18 cellular contexts compared by ENCODE assay signal in genomic region chrX:109312757-109313156, GRCh38.
DNase-seq lines count a peak whose midpoint lies in the region; ATAC-seq and TF ChIP-seq lines count a peak whose summit lies in the region.
"Had no signal": no experiment of that assay in that cellular context is flagged by ENCODE, and none has a peak within 500 bp of the region (broad histone marks: within the 10 kb centered on the region; RNA-seq: fewer than 3 reads in every experiment).

No MANE protein-coding gene starts in this region.

- ATAC-seq in GM18870 (IDR thresholded peaks at IDR 0.05; ENCODE audit: unreplicated experiment): no peak

- H3K27me3 ChIP-seq in breast epithelium: peaks cover 0 to 33% of the 10 kb centered on the region in 2 donors
- H3K27me3 ChIP-seq in brain microvascular endothelial cell (replicated peaks): no peaks in the 10 kb centered on the region
- no peaks in the 10 kb centered on the region for H3K27me3 ChIP-seq in GM23248 (replicated peaks; ENCODE audit: insufficient read depth)
- H3K27me3 ChIP-seq: SJSA1 had no signal

- H3K9ac ChIP-seq in GM23248: no peak overlapping the region

- no peaks in the 10 kb centered on the region for H3K36me3 Mint-ChIP-seq in MCF 10A (ENCODE audit: insufficient read depth, unreplicated experiment)
- H3K36me3 Mint-ChIP-seq: CD4-positive, alpha-beta memory T cell had no signal

- no peak overlapping the region for H2AFZ ChIP-seq in GM23248

- CTCF ChIA-PET in MCF 10A (lab: Yijun Ruan, JAX): no interaction called here

- no peaks in the 10 kb centered on the region for H3K79me2 ChIP-seq in GM23248 (ENCODE audit: insufficient read depth)

- no TSS peak for BruUV-seq in MCF 10A (replicated peaks; lab: Mats Ljungman, UMichigan)

- no peaks in the 10 kb centered on the region for H4K20me1 ChIP-seq in GM23248 (ENCODE audit: insufficient read depth)

- DNase-seq in MCF 10A (ENCODE audit: unreplicated experiment) (peak; percentile 20), breast epithelium (ENCODE audit: low spot score in 2 of 2) (no peak), brain microvascular endothelial cell (peak; percentile 46), iPS-NIHi7 (ENCODE audit: extremely low spot score) (peak; percentile 58), GM23248 (no peak)
- DNase-seq in effector CD4-positive, alpha-beta T cell: no peak
- no peak for DNase-seq in activated CD4-positive, CD25-positive, alpha-beta regulatory T cell (lab: John Stamatoyannopoulos, UW)
- DNase-seq: CD4-positive, alpha-beta memory T cell; DMS79; GF-D8; KG1; NCI-H1930; NCI-H2171 treated with DMSO at 0.1 percent for 48 hours; NCI-H510A treated with DMSO at 0.1 percent for 48 hours; RPMI8226 had no signal

- H3K27me3 Mint-ChIP-seq in MCF 10A (ENCODE audit: insufficient read depth, unreplicated experiment): peaks cover 75% of the 10 kb centered on the region
- H3K27me3 Mint-ChIP-seq: B cell; CD4-positive, alpha-beta memory T cell had no signal

- no peaks in the 10 kb centered on the region for H3K9me2 ChIP-seq in GM23248 (ENCODE audit: insufficient read depth)

- no peaks in the 10 kb centered on the region for H3K9me3 ChIP-seq in breast epithelium
- no peaks in the 10 kb centered on the region for H3K9me3 ChIP-seq in GM23248 (ENCODE audit: low read depth)
- H3K9me3 ChIP-seq: SJSA1 had no signal

- intact Hi-C loops in MCF 10A (cut with micrococcal nuclease) (no loop called here), breast epithelium (cut with DNase I; ENCODE audit: low total_unique reads) (no loop called here)

- H3K4me2 ChIP-seq in GM23248 (ENCODE audit: unreplicated experiment): no peak overlapping the region

- POLR2A ChIA-PET in MCF 10A (lab: Yijun Ruan, JAX): interaction anchor here (0.6 kb wide), 1 partner anchor 41 kb away, joined by 3 read pairs; no protein-coding TSS in a partner anchor

- H3F3A ChIP-seq in GM23248 (ENCODE audit: insufficient read depth): no peaks in the 10 kb centered on the region

- no peaks in the 10 kb centered on the region for H3K9me3 Mint-ChIP-seq in MCF 10A (ENCODE audit: unreplicated experiment)

- no peaks in the 10 kb centered on the region for H3K4me1 ChIP-seq in breast epithelium
- no peaks in the 10 kb centered on the region for H3K4me1 ChIP-seq in GM23248 (ENCODE audit: insufficient read depth)
- H3K4me1 ChIP-seq: SJSA1 had no signal

- no peak overlapping the region for H3K4me3 Mint-ChIP-seq in MCF 10A (ENCODE audit: unreplicated experiment)
- H3K4me3 Mint-ChIP-seq: B cell; CD4-positive, alpha-beta memory T cell had no signal

- H3K4me1 Mint-ChIP-seq in MCF 10A (ENCODE audit: insufficient read depth, unreplicated experiment): no peaks in the 10 kb centered on the region
- H3K4me1 Mint-ChIP-seq: B cell; CD4-positive, alpha-beta memory T cell had no signal

- 0 to 17% methylated on average over 3 of the region's 3 CpGs for WGBS in GM23248 (ENCODE audit: low coverage in 1 of 2, low lambda C conversion rate in 2 of 2, missing lambda C conversion rate in 2 of 2), 2 experiments

- no peak overlapping the region for H3K27ac Mint-ChIP-seq in MCF 10A (ENCODE audit: low read depth, unreplicated experiment)
- H3K27ac Mint-ChIP-seq: B cell; CD4-positive, alpha-beta memory T cell had no signal

- no peak for TF ChIP-seq CTCF in MCF 10A (IDR thresholded peaks at IDR 0.05; ENCODE audit: unreplicated experiment)
- TF ChIP-seq CTCF in breast epithelium (IDR thresholded peaks at IDR 0.05): no peak
- TF ChIP-seq CTCF in brain microvascular endothelial cell (IDR thresholded peaks at IDR 0.05; ENCODE audit: low read depth, low read length, missing control alignments): no peak

- no peak overlapping the region for H3K4me3 ChIP-seq in breast epithelium
- H3K4me3 ChIP-seq in brain microvascular endothelial cell (ENCODE audit: low read depth, low read length): no peak overlapping the region
- H3K4me3 ChIP-seq in GM23248: no peak overlapping the region
- H3K4me3 ChIP-seq: SJSA1 had no signal

- H3K36me3 ChIP-seq in breast epithelium: no peaks in the 10 kb centered on the region
- no peaks in the 10 kb centered on the region for H3K36me3 ChIP-seq in brain microvascular endothelial cell (replicated peaks)
- H3K36me3 ChIP-seq in GM23248 (ENCODE audit: low read depth): no peaks in the 10 kb centered on the region
- H3K36me3 ChIP-seq: SJSA1 had no signal

- TF ChIP-seq POLR2A in breast epithelium (IDR thresholded peaks at IDR 0.05): no peak

- in situ Hi-C loops in brain microvascular endothelial cell (cut with HindIII; ENCODE audit: low pct_ligation_motif_present, low sequenced_read_pairs): no loop called here
- in situ Hi-C loops in GM23248 (cut with MboI): no loop called here

- H3K27ac ChIP-seq in breast epithelium (no peak overlapping the region), brain microvascular endothelial cell (no peak overlapping the region), GM23248 (no peak overlapping the region)
- H3K27ac ChIP-seq: SJSA1 had no signal

Comparison
In these comparisons a context has a peak if more than half of its experiments do, and no peak if none do; other contexts are left out.
1. DNase-seq: peak in MCF 10A (single experiment), brain microvascular endothelial cell (single experiment) and iPS-NIHi7 (single experiment); none in breast epithelium (0 of 2), GM23248 (single experiment), effector CD4-positive, alpha-beta T cell (single experiment) and activated CD4-positive, CD25-positive, alpha-beta regulatory T cell (0 of 4).